Comparison of ENCODE assay signal across 8 cellular contexts in the genomic region with DNA sequence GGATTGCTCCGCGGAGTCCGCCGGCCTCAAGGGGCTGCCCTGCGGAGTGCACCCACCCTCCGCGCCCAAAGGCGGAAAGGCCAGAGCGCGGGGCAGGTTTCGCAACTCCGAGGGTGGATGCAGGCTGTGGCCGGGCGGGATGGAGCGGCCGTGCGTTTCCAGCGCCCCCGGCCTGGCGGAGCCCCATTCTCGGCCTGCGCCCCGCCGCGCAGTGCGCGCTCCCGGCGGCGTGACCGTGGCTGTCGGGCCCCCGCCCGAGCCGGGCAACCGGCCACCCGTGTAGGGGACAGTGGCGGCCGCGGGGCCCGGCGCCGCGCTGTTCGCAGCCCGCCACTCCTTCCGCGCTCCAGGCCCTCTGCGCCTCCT. TPM values are rescaled to one million over a fixed set of nuclear protein-coding genes. Genes with fewer than 3 reads are reported as not detected.
A peak's percentile ranks its signal among the peaks of the same experiment; 100 is the strongest.
DNase-seq lines count a peak whose midpoint lies in the region; ATAC-seq, FAIRE-seq and TF ChIP-seq lines count a peak whose summit lies in the region.

No MANE protein-coding gene starts in this region.

- peaks cover 0 to 1% of the 10 kb centered on the region in 2 donors for H3K27me3 Mint-ChIP-seq in CD4-positive, alpha-beta memory T cell

- H3K36me3 ChIP-seq in CD4-positive, alpha-beta memory T cell (ENCODE audit: insufficient read depth, low read length): no peaks in the 10 kb centered on the region
- H3K36me3 ChIP-seq in MG63 (no peaks in the 10 kb centered on the region), HepG2 (replicated peaks in 1 of 2; ENCODE audit: control insufficient read depth in 1 of 2, insufficient read depth in 2 of 2, low read length in 2 of 2) (no peaks in the 10 kb centered on the region)

- no CpG with 5 or more reads among the region's 49 CpGs for WGBS in HepG2 (ENCODE audit: low lambda C conversion rate)

- H3K4me3 Mint-ChIP-seq in CD4-positive, alpha-beta memory T cell: peak overlapping the region; percentile 97 to 99 (median 98)

- in situ Hi-C loops in HepG2 (cut with HindIII; ENCODE audit: extremely low pct_ligation_motif_present, low pct_unique_long_range_greater_than_20kb): no loop called here

- no peak for TF ChIP-seq CTCF in HepG2 (CRISPR knock-in tag; IDR thresholded peaks at IDR 0.05)

- peak overlapping the region; percentile 76 to 82 for H3K4me3 ChIP-seq in CD4-positive, alpha-beta memory T cell (ENCODE audit: low read length in 2 of 2)
- H3K4me3 ChIP-seq in MG63 (peak overlapping the region; percentile 71), HepG2 (replicated peaks in 1 of 3; ENCODE audit: insufficient read depth in 1 of 3, low read depth in 2 of 3, low read length in 3 of 3) (peak overlapping the region; percentile 53 to 76 (median 54); a peak in 5 of 6 replicates)

- peak overlapping the region in 6 of 7 donors; percentile 97 to 99 (median 99) for H3K27ac Mint-ChIP-seq in CD4-positive, alpha-beta memory T cell

- peaks cover 47% of the 10 kb centered on the region for H3K4me1 ChIP-seq in CD4-positive, alpha-beta memory T cell (ENCODE audit: insufficient read depth, low read length)
- peaks cover 40% of the 10 kb centered on the region for H3K4me1 ChIP-seq in HepG2 (ENCODE audit: insufficient read depth, low read length)

- peak overlapping the region; percentile 91 for H3K27ac ChIP-seq in CD4-positive, alpha-beta memory T cell (ENCODE audit: low read depth, low read length)
- H3K27ac ChIP-seq in caudate nucleus (ENCODE audit: low read depth, low read length): peak overlapping the region; percentile 88
- H3K27ac ChIP-seq in HepG2 (ENCODE audit: extremely low read length, insufficient read depth, low read length): no peak overlapping the region
- peak overlapping the region; percentile 83 for H3K27ac ChIP-seq in temporal lobe (ENCODE audit: low read depth, low read length)

- H4K20me1 ChIP-seq in HepG2 (ENCODE audit: insufficient read depth, low read length): no peaks in the 10 kb centered on the region; the same call in 1 of the 2 replicates

- peaks cover 0 to 4% (median 0%) of the 10 kb centered on the region in 8 donors for H3K9me3 Mint-ChIP-seq in CD4-positive, alpha-beta memory T cell

- CTCF ChIA-PET in CD4-positive, alpha-beta memory T cell (lab: Charles Lee; ENCODE audit: partially characterized antibody): interaction anchor here (1.4 to 3.8 kb wide), 6 partner anchors 21 to 525 kb away, joined by 3 to 21 read pairs (median 10); no protein-coding TSS in a partner anchor
- CTCF ChIA-PET in HepG2 (lab: Yijun Ruan, JAX; ENCODE audit: low intra/inter-chr PET ratio, low total read pairs): no interaction called here

- ATAC-seq in GM21423 (IDR thresholded peaks at IDR 0.05; ENCODE audit: unreplicated experiment) (peak; percentile 14), HepG2 (peak; percentile 43)

- peaks cover 0 to 16% of the 10 kb centered on the region in 2 donors for H3K36me3 Mint-ChIP-seq in CD4-positive, alpha-beta memory T cell

- TF ChIP-seq EP300 in HepG2 (IDR thresholded peaks at IDR 0.05; ENCODE audit: low read depth in 2 of 2, low read length in 2 of 2) (no peak), HepG2 (CRISPR knock-in tag; IDR thresholded peaks at IDR 0.05; ENCODE audit: borderline replicate concordance) (no peak)

- FAIRE-seq in HepG2 (lab: Jason Lieb, UNC): no peak

- POLR2A ChIA-PET in CD4-positive, alpha-beta memory T cell (lab: Charles Lee; ENCODE audit: partially characterized antibody): interaction anchor here (0.8 to 6.0 kb wide), 19 partner anchors 9 to 596 kb away, joined by 3 to 73 read pairs (median 7); a partner anchor contains a TSS
- POLR2A ChIA-PET in HepG2 (lab: Yijun Ruan, JAX): no interaction called here

- peak in 2 of 5 donors; percentile 43 to 56 for DNase-seq in CD4-positive, alpha-beta memory T cell
- DNase-seq in MG63: peak; percentile 44
- peak in 15 of 61 donors; percentile 21 to 69 (median 54) for DNase-seq in caudate nucleus (lab: John Stamatoyannopoulos, UW)
- DNase-seq in HepG2 (ENCODE audit: low spot score): no peak
- DNase-seq in NCI-H1105 (lab: John Stamatoyannopoulos, UW): no peak
- DNase-seq in iPS-NIHi7 (ENCODE audit: extremely low spot score): no peak

- no peaks in the 10 kb centered on the region for H3K27me3 ChIP-seq in CD4-positive, alpha-beta memory T cell (ENCODE audit: insufficient read depth, low read length)
- H3K27me3 ChIP-seq in MG63 (no peaks in the 10 kb centered on the region), HepG2 (ENCODE audit: control insufficient read depth in 1 of 2, insufficient read depth in 2 of 2, low read length in 2 of 2) (peaks cover 6 to 80% of the 10 kb centered on the region in 2 experiments)

- intact Hi-C loops in CD4-positive, alpha-beta memory T cell (cut with micrococcal nuclease): loop anchor here (1.0 to 5.0 kb wide), 10 partner anchors 25 to 817 kb away; a partner anchor contains a TSS
- intact Hi-C loops in HepG2 (cut with micrococcal nuclease; ENCODE audit: unreplicated experiment): no loop called here

- H3K4me2 ChIP-seq in HepG2 (ENCODE audit: low read depth, low read length): peak overlapping the region; percentile 88

- peaks cover 31 to 82% (median 60%) of the 10 kb centered on the region in 4 donors for H3K4me1 Mint-ChIP-seq in CD4-positive, alpha-beta memory T cell

- H3K9ac ChIP-seq in HepG2 (ENCODE audit: insufficient read depth, low read depth, low read length): no peak overlapping the region

- no peak for TF ChIP-seq RAD21 in HepG2 (CRISPR knock-in tag; IDR thresholded peaks at IDR 0.05)

- no peaks in the 10 kb centered on the region for H3K9me3 ChIP-seq in CD4-positive, alpha-beta memory T cell (ENCODE audit: control insufficient read depth in 1 of 2, low read length in 2 of 2)
- H3K9me3 ChIP-seq in MG63 (no peaks in the 10 kb centered on the region), HepG2 (ENCODE audit: low read length) (no peaks in the 10 kb centered on the region)

- no peaks in the 10 kb centered on the region for H3K79me2 ChIP-seq in HepG2 (ENCODE audit: insufficient read depth, low read length)

- no peak for TF ChIP-seq POLR2A in HepG2 (IDR thresholded peaks at IDR 0.05; ENCODE audit: insufficient read depth in 1 of 2, low read depth in 2 of 2, low read length in 2 of 2)

- BruUV-seq in HepG2 (replicated peaks; lab: Mats Ljungman, UMichigan): no TSS peak

- H2AFZ ChIP-seq in HepG2 (ENCODE audit: low read length): no peak overlapping the region

TF ChIP-seq in HepG2, 621 proteins besides CTCF, POLR2A, EP300 and RAD21 (continues in another document):
- TF ChIP-seq RFXANK (CRISPR knock-in tag; IDR thresholded peaks at IDR 0.05) (no peak), U2AF2 (IDR thresholded peaks at IDR 0.05; ENCODE audit: low read depth, low read length) (no peak), ZNF224 (CRISPR knock-in tag; IDR thresholded peaks at IDR 0.05) (no peak), ZNF570 (CRISPR knock-in tag; IDR thresholded peaks at IDR 0.05; ENCODE audit: borderline replicate concordance) (no peak), ZNF282 (IDR thresholded peaks at IDR 0.05; ENCODE audit: partially characterized antibody) (no peak), TMF1 (CRISPR knock-in tag; IDR thresholded peaks at IDR 0.05; ENCODE audit: low read depth) (no peak), MAZ (IDR thresholded peaks at IDR 0.05; ENCODE audit: borderline replicate concordance, low read depth, low read length) (no peak), MAZ (CRISPR knock-in tag; IDR thresholded peaks at IDR 0.05; ENCODE audit: low read depth) (no peak), GLI4 (CRISPR knock-in tag; IDR thresholded peaks at IDR 0.05; ENCODE audit: borderline replicate concordance) (no peak), ZNF441 (CRISPR knock-in tag; IDR thresholded peaks at IDR 0.05; ENCODE audit: borderline replicate concordance) (0 out of 2 replicates have a peak, but pooled peaks have one; percentile 11)

RNA-seq across cellular contexts. Expression of a gene that starts 0.3 kb away (rescaled TPM):
- 10 to 100 TPM; 13.8 to 14.6 TPM for total RNA-seq in CD4-positive, alpha-beta memory T cell
- 1 to 10 TPM; 3.9 to 5.6 TPM for polyA plus RNA-seq in CD4-positive, alpha-beta memory T cell
- 23.0 and 28.2 TPM in 2 replicates for total RNA-seq in MG63 (2014; rRNA removed; shearing (Covaris generic); ENCODE audit: low replicate concordance)
- total RNA-seq in HepG2 (2016; rRNA removed; fragmentation: Illumina TruSeq; extraction: Trizol) (0.22 and 0.48 TPM in 2 replicates), temporal lobe (29.0 TPM)
- 0.09 TPM in 1 of 2 replicates, not detected in the other for total RNA-seq in HepG2 (2016; cell fraction: cytosol; rRNA removed; fragmentation: Illumina TruSeq; extraction: Trizol; ENCODE audit: low read depth)
- total RNA-seq in HepG2 (2016; cell fraction: insoluble cytoplasmic fraction; rRNA removed; fragmentation: Illumina TruSeq; extraction: Trizol): 0.26 and 0.46 TPM in 2 replicates
- 0.09 and 0.14 TPM in 2 replicates for total RNA-seq in HepG2 (2016; cell fraction: membrane; rRNA removed; fragmentation: Illumina TruSeq; extraction: Trizol)
- total RNA-seq in HepG2 (2016; cell fraction: nucleus; rRNA removed; fragmentation: Illumina TruSeq; extraction: Trizol): 0.25 and 0.28 TPM in 2 replicates
- polyA plus RNA-seq in HepG2 (2011; rRNA removed): 0.08 and 0.13 TPM in 2 replicates
- 0.07 and 0.14 TPM in 2 replicates for polyA plus RNA-seq in HepG2 (2011; cell fraction: cytosol; rRNA removed)
- 0.21 TPM in 2 replicates for polyA plus RNA-seq in HepG2 (2011; cell fraction: nucleus; rRNA removed)
- polyA plus RNA-seq in HepG2 (2012): 0.21 and 0.28 TPM in 2 replicates
- polyA plus RNA-seq in HepG2 (2016; cell fraction: cytosol; fragmentation: Illumina TruSeq; extraction: Trizol; ENCODE audit: low read depth): 0.05 TPM in 1 of 2 replicates, not detected in the other
- 0.26 and 0.27 TPM in 2 replicates for polyA plus RNA-seq in HepG2 (2016; cell fraction: insoluble cytoplasmic fraction; fragmentation: Illumina TruSeq; extraction: Trizol; ENCODE audit: low read depth)
- polyA plus RNA-seq in HepG2 (2016; cell fraction: membrane; fragmentation: Illumina TruSeq; extraction: Trizol; ENCODE audit: low read depth): 0.06 and 0.10 TPM in 2 replicates
- polyA plus RNA-seq in HepG2 (2016; cell fraction: nucleus; fragmentation: Illumina TruSeq; extraction: Trizol; ENCODE audit: insufficient read depth, low read depth): 0.15 and 0.24 TPM in 2 replicates
- polyA minus RNA-seq in HepG2 (2011; rRNA and poly(A)+ RNA removed; ENCODE audit: low replicate concordance): 0.24 and 48.0 TPM in 2 replicates
- 0.30 and 0.44 TPM in 2 replicates for polyA minus RNA-seq in HepG2 (2011; cell fraction: cytosol; rRNA and poly(A)+ RNA removed)
- polyA minus RNA-seq in HepG2 (2011; cell fraction: nucleus; rRNA and poly(A)+ RNA removed): 0.25 and 0.26 TPM in 2 replicates

Comparison
In these comparisons a context has a peak if more than half of its experiments do, and no peak if none do; other contexts are left out.
1. RNA of a gene that starts 0.3 kb away (total RNA-seq): 29.0 TPM in temporal lobe (single experiment), 23.0 to 28.2 TPM in MG63 and 13.8 to 14.6 TPM in CD4-positive, alpha-beta memory T cell; 0.09 to 0.48 TPM in HepG2; every median in the first group is over 10 times any median in the second.
2. Peak in every context shown above with its lines, with median percentiles within 50 percentile points of each other: H3K4me3 ChIP-seq.